In the genomic region with DNA sequence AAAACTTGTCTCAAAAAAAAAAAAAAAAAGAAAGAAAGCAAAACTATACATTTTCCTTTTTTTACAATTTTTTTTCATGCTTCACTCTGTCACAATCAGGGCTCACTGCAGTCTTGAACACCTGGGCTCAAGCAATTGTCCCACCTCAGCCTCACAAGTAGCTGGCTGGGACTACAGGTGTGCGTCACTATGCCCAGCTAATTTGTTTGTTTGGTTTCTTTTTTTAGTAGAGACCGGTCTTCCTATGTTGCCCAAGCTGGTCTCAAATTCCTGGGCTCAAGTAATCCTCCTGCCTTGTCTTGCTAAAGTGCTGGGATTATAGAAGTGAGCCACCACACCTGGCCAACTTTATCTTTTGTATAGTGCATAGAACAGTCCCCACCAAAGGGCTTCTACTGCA, we compare ENCODE assay signal across 1 cellular context.
TF ChIP-seq lines count a peak whose summit lies in the region.

No MANE protein-coding gene starts in this region.

TF ChIP-seq in HepG2, 621 proteins besides CTCF, POLR2A, EP300 and RAD21:
- no peak for TF ChIP-seq SCMH1 (CRISPR knock-in tag; IDR thresholded peaks at IDR 0.05; ENCODE audit: borderline replicate concordance)
- no peak for TF ChIP-seq NFKBIZ (CRISPR knock-in tag; IDR thresholded peaks at IDR 0.05)
- no peak for TF ChIP-seq MTF1 (CRISPR knock-in tag; IDR thresholded peaks at IDR 0.05)
- no peak for TF ChIP-seq GATAD2A (CRISPR knock-in tag; IDR thresholded peaks at IDR 0.05)
